13 cellular contexts compared by ENCODE assay signal in genomic region chrX:41025926-41026325, GRCh38. TPM values are rescaled to one million over a fixed set of nuclear protein-coding genes. Genes with fewer than 3 reads are reported as not detected.
DNase-seq lines count a peak whose midpoint lies in the region; ATAC-seq and TF ChIP-seq lines count a peak whose summit lies in the region.
"Had no signal": no experiment of that assay in that cellular context is flagged by ENCODE, and none has a peak within 500 bp of the region (broad histone marks: within the 10 kb centered on the region; RNA-seq: fewer than 3 reads in every experiment).

No MANE protein-coding gene starts in this region.

- H3K9me3 ChIP-seq in HUES6 (ENCODE audit: control insufficient read depth, insufficient read depth, low read depth, low read length) (peaks cover 22% of the 10 kb centered on the region), adipocyte (ENCODE audit: control insufficient read depth, low read length) (peaks cover 4% of the 10 kb centered on the region), iPS-18a (ENCODE audit: control insufficient read depth, low read depth, low read length) (no peaks in the 10 kb centered on the region), smooth muscle cell (replicated peaks; ENCODE audit: low read depth) (no peaks in the 10 kb centered on the region), gastrocnemius medialis (no peaks in the 10 kb centered on the region)
- H3K9me3 ChIP-seq: Peyer's patch had no signal

- TF ChIP-seq POLR2A in gastrocnemius medialis (IDR thresholded peaks at IDR 0.05), result no peak

- peak overlapping the region; percentile 51 for H3K9ac ChIP-seq in HUES6 (ENCODE audit: low read length)
- peak overlapping the region; percentile 41 for H3K9ac ChIP-seq in adipocyte (ENCODE audit: low read length)
- H3K9ac ChIP-seq in iPS-18a (ENCODE audit: low read length), result peak overlapping the region; percentile 66
- H3K9ac ChIP-seq in smooth muscle cell (ENCODE audit: low read depth), result no peak overlapping the region

- no peaks in the 10 kb centered on the region for H3K79me2 ChIP-seq in smooth muscle cell (ENCODE audit: low read depth)

- no peaks in the 10 kb centered on the region for H3K27me3 ChIP-seq in HUES6 (ENCODE audit: control insufficient read depth, insufficient read depth, low read length)
- peaks cover 4% of the 10 kb centered on the region for H3K27me3 ChIP-seq in adipocyte (replicated peaks; ENCODE audit: control insufficient read depth, insufficient read depth, low read length)
- H3K27me3 ChIP-seq in iPS-18a (ENCODE audit: control insufficient read depth, insufficient read depth, low read length), result no peaks in the 10 kb centered on the region
- no peaks in the 10 kb centered on the region for H3K27me3 ChIP-seq in smooth muscle cell (ENCODE audit: low read depth)
- H3K27me3 ChIP-seq in gastrocnemius medialis, result peaks cover 0 to 14% (median 3%) of the 10 kb centered on the region in 3 donors
- H3K27me3 ChIP-seq: Peyer's patch had no signal

- no peaks in the 10 kb centered on the region for H3K36me3 ChIP-seq in HUES6 (ENCODE audit: control insufficient read depth, insufficient read depth, low read length)
- no peaks in the 10 kb centered on the region for H3K36me3 ChIP-seq in adipocyte (ENCODE audit: control insufficient read depth, insufficient read depth, low read length, severe bottlenecking)
- H3K36me3 ChIP-seq in iPS-18a (ENCODE audit: control insufficient read depth, low read depth, low read length), result no peaks in the 10 kb centered on the region
- no peaks in the 10 kb centered on the region for H3K36me3 ChIP-seq in smooth muscle cell (ENCODE audit: low read depth)
- H3K36me3 ChIP-seq in gastrocnemius medialis, result no peaks in the 10 kb centered on the region
- H3K36me3 ChIP-seq: Peyer's patch had no signal

- peak overlapping the region; percentile 62 for H3K4me2 ChIP-seq in smooth muscle cell

- peak; percentile 21 for DNase-seq in adipocyte (ENCODE audit: low read depth)
- no peak for DNase-seq in smooth muscle cell (lab: John Stamatoyannopoulos, UW; ENCODE audit: unreplicated experiment)
- DNase-seq in gastrocnemius medialis, result no peak
- no peak for DNase-seq in AG08396 (ENCODE audit: low spot score)
- no peak for DNase-seq in SHP77 (lab: John Stamatoyannopoulos, UW)
- DNase-seq: activated T-cell treated with anti-CD3 and anti-CD28 coated beads, Interleukin-2, amount 50 U/mL, for 1 hour; CD8-positive, alpha-beta memory T cell; NCI-H524; Peyer's patch; retina; stimulated activated CD4-positive, alpha-beta T cell treated with anti-CD3 and anti-CD28 coated beads, Interleukin-4, amount 100 ng/mL, for 1 hour had no signal

- TF ChIP-seq CTCF in smooth muscle cell (IDR thresholded peaks at IDR 0.05; ENCODE audit: borderline replicate concordance, insufficient read depth, poor library complexity, severe bottlenecking) (no peak), gastrocnemius medialis (IDR thresholded peaks at IDR 0.05 in 4 of 5, conservative IDR thresholded peaks at IDR 0.05 in 1 of 5) (no peak)

- H2AFZ ChIP-seq in smooth muscle cell (ENCODE audit: low read depth), result peak overlapping the region; percentile 31

- no peaks in the 10 kb centered on the region for H3F3A ChIP-seq in smooth muscle cell (ENCODE audit: low read depth)

- H3K4me1 ChIP-seq in HUES6 (ENCODE audit: control insufficient read depth, insufficient read depth, low read length) (peaks cover 38% of the 10 kb centered on the region), adipocyte (ENCODE audit: control insufficient read depth, insufficient read depth, low read length) (peaks cover 19% of the 10 kb centered on the region), iPS-18a (ENCODE audit: control insufficient read depth, low read depth, low read length) (peaks cover 30% of the 10 kb centered on the region), smooth muscle cell (ENCODE audit: low read depth) (peaks cover 22% of the 10 kb centered on the region), gastrocnemius medialis (no peaks in the 10 kb centered on the region)

- no peak for ATAC-seq in gastrocnemius medialis

- no peaks in the 10 kb centered on the region for H4K20me1 ChIP-seq in smooth muscle cell (ENCODE audit: low read depth)

- peak overlapping the region; percentile 38 for H3K4me3 ChIP-seq in HUES6 (ENCODE audit: low read depth, low read length)
- H3K4me3 ChIP-seq in adipocyte (ENCODE audit: low read length), result peak overlapping the region; percentile 25
- H3K4me3 ChIP-seq in iPS-18a (ENCODE audit: low read length), result peak overlapping the region; percentile 45
- H3K4me3 ChIP-seq in smooth muscle cell, result no peak overlapping the region
- H3K4me3 ChIP-seq in gastrocnemius medialis, result no peak overlapping the region
- H3K4me3 ChIP-seq: Peyer's patch had no signal

- in situ Hi-C loops in gastrocnemius medialis (cut with MboI; ENCODE audit: low sequenced_read_pairs in 4 of 4), result no loop called here

- peak overlapping the region; percentile 92 for H3K27ac ChIP-seq in HUES6 (ENCODE audit: low read depth, low read length)
- H3K27ac ChIP-seq in iPS-18a (ENCODE audit: low read length), result peak overlapping the region; percentile 91
- H3K27ac ChIP-seq in smooth muscle cell (ENCODE audit: low read depth), result no peak overlapping the region
- no peak overlapping the region for H3K27ac ChIP-seq in gastrocnemius medialis

- intact Hi-C loops in gastrocnemius medialis (cut with DNase I; ENCODE audit: low total_unique reads), result no loop called here

- 16% methylated on average over 8 of the region's 8 CpGs for WGBS in smooth muscle cell (ENCODE audit: low lambda C conversion rate)

RNA-seq across cellular contexts. Expression of gene USP9X, which starts 59.3 kb away (rescaled TPM):
- total RNA-seq in smooth muscle cell, result 98.0 and 108 TPM in 2 replicates
- 26.0 and 26.4 TPM in 2 replicates for polyA plus RNA-seq in smooth muscle cell
- 100 to 1,000 TPM in 3 of 4 donors, 10 to 100 TPM in 1; 90.3 to 120 (median 110) TPM for total RNA-seq in gastrocnemius medialis

Comparison
In these comparisons a context has a peak if more than half of its experiments do, and no peak if none do; other contexts are left out.
1. H3K27ac ChIP-seq: peak in HUES6 (single experiment) and iPS-18a (single experiment); none in smooth muscle cell (single experiment) and gastrocnemius medialis (0 of 4).
2. H3K4me3 ChIP-seq: peak in HUES6 (single experiment), adipocyte (single experiment) and iPS-18a (single experiment); none in smooth muscle cell (single experiment) and gastrocnemius medialis (0 of 4).